ENCODE assay signal across 1 cellular context in genomic region chr6:26299286-26300042, GRCh38.
A peak's percentile ranks its signal among the peaks of the same experiment; 100 is the strongest.
TF ChIP-seq lines count a peak whose summit lies in the region.

No MANE protein-coding gene starts in this region.

TF ChIP-seq in HEK293, 187 proteins besides CTCF, POLR2A, EP300 and RAD21 (continued from another document and continues in another):
- TF ChIP-seq PATZ1 (tag by site-specific recombination; IDR thresholded peaks at IDR 0.05): peak; percentile 75
- no peak for TF ChIP-seq ZSCAN4 (tag by site-specific recombination; IDR thresholded peaks at IDR 0.05)
- TF ChIP-seq ZNF138 (tag by site-specific recombination; IDR thresholded peaks at IDR 0.05; ENCODE audit: borderline replicate concordance): no peak
- 0 out of 2 replicates have a peak, but pooled peaks have one; percentile 44 for TF ChIP-seq ZNF561 (tag by site-specific recombination; IDR thresholded peaks at IDR 0.05; ENCODE audit: borderline replicate concordance)
- TF ChIP-seq ZNF629 (tag by site-specific recombination; IDR thresholded peaks at IDR 0.05): no peak
- TF ChIP-seq KLF7 (tag by site-specific recombination; IDR thresholded peaks at IDR 0.05; ENCODE audit: borderline replicate concordance): no peak
- TF ChIP-seq WT1 (tag by site-specific recombination; IDR thresholded peaks at IDR 0.05): no peak
- TF ChIP-seq ZNF623 (tag by site-specific recombination; IDR thresholded peaks at IDR 0.05): no peak
- no peak for TF ChIP-seq ZNF580 (tag by site-specific recombination; IDR thresholded peaks at IDR 0.05)
- no peak for TF ChIP-seq ZNF175 (tag by site-specific recombination; IDR thresholded peaks at IDR 0.05)
- no peak for TF ChIP-seq RBAK (tag by site-specific recombination; IDR thresholded peaks at IDR 0.05)
- no peak for TF ChIP-seq GLIS1 (tag by site-specific recombination; IDR thresholded peaks at IDR 0.05)
- TF ChIP-seq ZNF624 (tag by site-specific recombination; IDR thresholded peaks at IDR 0.05): no peak
- TF ChIP-seq SETDB1 (IDR thresholded peaks at IDR 0.05; ENCODE audit: insufficient read length, low read length): no peak
- TF ChIP-seq PRDM2 (tag by site-specific recombination; IDR thresholded peaks at IDR 0.05; ENCODE audit: borderline replicate concordance): no peak
- TF ChIP-seq ZNF23 (tag by site-specific recombination; IDR thresholded peaks at IDR 0.05; ENCODE audit: borderline replicate concordance): no peak
- TF ChIP-seq ZNF423 (tag by site-specific recombination; IDR thresholded peaks at IDR 0.05): no peak
- TF ChIP-seq ZNF701 (tag by site-specific recombination; IDR thresholded peaks at IDR 0.05): no peak
- TF ChIP-seq ZNF639 (tag by site-specific recombination; IDR thresholded peaks at IDR 0.05): no peak
- TF ChIP-seq ZNF148 (tag by site-specific recombination; IDR thresholded peaks at IDR 0.05; ENCODE audit: borderline replicate concordance): no peak
- no peak for TF ChIP-seq SALL2 (tag by site-specific recombination; IDR thresholded peaks at IDR 0.05; ENCODE audit: borderline replicate concordance)
- no peak for TF ChIP-seq ZNF366 (tag by site-specific recombination; conservative IDR thresholded peaks at IDR 0.05)
- no peak for TF ChIP-seq ZNF677 (tag by site-specific recombination; IDR thresholded peaks at IDR 0.05)
- TF ChIP-seq ZNF792 (tag by site-specific recombination; IDR thresholded peaks at IDR 0.05): no peak
- TF ChIP-seq ZNF660 (tag by site-specific recombination; IDR thresholded peaks at IDR 0.05): peak; percentile 82; the same call in 1 of the 2 replicates
- no peak for TF ChIP-seq ZNF555 (tag by site-specific recombination; conservative IDR thresholded peaks at IDR 0.05)
- TF ChIP-seq REST (tag by site-specific recombination; IDR thresholded peaks at IDR 0.05): no peak
- TF ChIP-seq TCF7L2 (IDR thresholded peaks at IDR 0.05; ENCODE audit: borderline replicate concordance, low read depth, low read length): no peak
- TF ChIP-seq AEBP2 (tag by site-specific recombination; IDR thresholded peaks at IDR 0.05; ENCODE audit: borderline replicate concordance): no peak
- no peak for TF ChIP-seq ZNF324 (tag by site-specific recombination; IDR thresholded peaks at IDR 0.05)
- TF ChIP-seq ZNF26 (tag by site-specific recombination; IDR thresholded peaks at IDR 0.05): no peak
- TF ChIP-seq ZNF394 (tag by site-specific recombination; IDR thresholded peaks at IDR 0.05; ENCODE audit: borderline replicate concordance): 0 out of 2 replicates have a peak, but pooled peaks have one; percentile 33
- peak; percentile 33; the same call in 1 of the 2 replicates for TF ChIP-seq ZNF398 (tag by site-specific recombination; IDR thresholded peaks at IDR 0.05)
- TF ChIP-seq ZBTB48 (tag by site-specific recombination; IDR thresholded peaks at IDR 0.05): no peak
- no peak for TF ChIP-seq OVOL3 (tag by site-specific recombination; IDR thresholded peaks at IDR 0.05)
- TF ChIP-seq ZNF16 (tag by site-specific recombination; IDR thresholded peaks at IDR 0.05; ENCODE audit: low read depth): no peak
